ENCODE assay signal across 8 cellular contexts in the genomic region with DNA sequence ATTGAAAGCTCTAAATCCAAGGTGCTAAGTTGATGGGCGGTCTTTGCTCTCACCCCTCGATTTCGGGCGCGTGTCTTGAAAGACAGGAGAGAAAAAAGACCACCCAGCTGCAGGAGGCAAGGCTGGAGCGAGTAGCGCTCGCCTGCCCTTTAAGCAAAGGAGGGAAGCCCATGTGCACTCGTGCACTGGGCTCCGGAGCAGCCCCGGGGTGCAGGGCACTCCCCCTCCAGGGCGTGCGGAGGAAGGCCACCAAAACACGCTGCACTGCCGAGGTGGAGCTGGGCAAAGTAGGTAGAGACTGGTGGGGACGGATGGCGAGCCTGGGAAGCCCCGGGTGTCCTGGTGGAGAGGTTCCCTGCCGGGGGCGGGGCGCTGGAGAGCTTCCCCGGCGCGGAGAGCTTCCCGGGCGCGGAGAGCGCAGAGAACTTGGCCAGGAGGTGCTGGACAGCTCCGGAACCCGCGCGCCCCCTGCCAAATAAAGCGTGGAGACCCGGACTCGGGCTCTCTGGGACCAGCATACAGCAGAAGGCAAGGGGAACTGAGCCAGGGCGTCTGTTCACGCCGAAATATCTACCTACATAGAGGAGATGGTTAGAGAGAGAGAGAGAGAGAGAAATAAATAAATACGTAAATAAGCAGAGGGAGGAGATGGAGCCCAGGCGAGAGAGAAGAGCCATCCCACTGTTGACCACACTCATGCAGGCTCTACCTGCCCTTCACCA. TPM values are rescaled to one million over a fixed set of nuclear protein-coding genes. Genes with fewer than 3 reads are reported as not detected.
DNase-seq lines count a peak whose midpoint lies in the region; ATAC-seq and TF ChIP-seq lines count a peak whose summit lies in the region.

No MANE protein-coding gene starts in this region.

- peak overlapping the region; percentile 84 for H3K4me3 Mint-ChIP-seq in activated B cell treated with CpG ODN at 0.5 μM for 24 hours

- DNase-seq in NCI-H1417 (lab: John Stamatoyannopoulos, UW) (peak; percentile 71 to 93 (median 93)), NCI-H1417 treated with DMSO at 0.1 percent for 48 hours (lab: John Stamatoyannopoulos, UW) (no peak), Karpas-422 (peak; percentile 75), activated B cell treated with CpG ODN at 0.5 μM for 24 hours (no peak), colonic mucosa (peak; percentile 19), lower leg skin (ENCODE audit: low spot score in 2 of 2) (no peak), NOMO-1 (lab: John Stamatoyannopoulos, UW; ENCODE audit: unreplicated experiment in 2 of 2) (no peak)
- DNase-seq in stimulated activated CD8-positive, alpha-beta memory T cell treated with anti-CD3 and anti-CD28 coated beads, Interleukin-15, amount 100 ng/mL, for 1 hour (ENCODE audit: low read depth), result peak; percentile 14

- TF ChIP-seq CTCF in activated B cell treated with CpG ODN at 0.5 μM for 24 hours (IDR thresholded peaks at IDR 0.05) (no peak), colonic mucosa (IDR thresholded peaks at IDR 0.05) (no peak), lower leg skin (IDR thresholded peaks at IDR 0.05) (no peak)

- POLR2A ChIA-PET in activated B cell treated with CpG ODN at 0.5 μM for 24 hours (lab: Charles Lee), result interaction anchor here (0.7 to 1.1 kb wide), 2 partner anchors 28 to 380 kb away, joined by 3 read pairs; no protein-coding TSS in a partner anchor

- intact Hi-C loops in activated B cell treated with CpG ODN at 0.5 μM for 24 hours (cut with micrococcal nuclease) (loop anchor here (5.0 kb wide), 1 partner anchor 64 kb away; no protein-coding TSS in a partner anchor), colonic mucosa (cut with DNase I) (no loop called here), lower leg skin (cut with DNase I; ENCODE audit: low total_unique reads) (no loop called here)

- peaks cover 1% of the 10 kb centered on the region for H3K36me3 Mint-ChIP-seq in activated B cell treated with CpG ODN at 0.5 μM for 24 hours (ENCODE audit: low read depth)

- 0 out of 2 replicates have a peak, but pooled peaks cover 8% of the 10 kb centered on the region for H3K36me3 ChIP-seq in Karpas-422 (ENCODE audit: insufficient read depth, low read length)
- H3K36me3 ChIP-seq in colonic mucosa, result no peaks in the 10 kb centered on the region

- H3K9me3 ChIP-seq in Karpas-422 (ENCODE audit: low read length), result peaks cover 8% of the 10 kb centered on the region
- H3K9me3 ChIP-seq in colonic mucosa, result no peaks in the 10 kb centered on the region

- H3K4me1 Mint-ChIP-seq in activated B cell treated with CpG ODN at 0.5 μM for 24 hours, result peaks cover 22% of the 10 kb centered on the region

- H3K27ac ChIP-seq in Karpas-422 (ENCODE audit: low read length) (peak overlapping the region; percentile 33; the same call in 1 of the 2 replicates), colonic mucosa (no peak overlapping the region)

- peaks cover 33% of the 10 kb centered on the region for H3K27me3 Mint-ChIP-seq in activated B cell treated with CpG ODN at 0.5 μM for 24 hours

- H3K9me3 Mint-ChIP-seq in activated B cell treated with CpG ODN at 0.5 μM for 24 hours, result peaks cover 32% of the 10 kb centered on the region

- CTCF ChIA-PET in activated B cell treated with CpG ODN at 0.5 μM for 24 hours (lab: Charles Lee), result no interaction called here

- peaks cover 42% of the 10 kb centered on the region for H3K79me2 ChIP-seq in Karpas-422 (ENCODE audit: low read length)

- H3K9me2 ChIP-seq in Karpas-422 (replicated peaks; ENCODE audit: insufficient read depth, low read length), result no peaks in the 10 kb centered on the region

- ATAC-seq in activated B cell treated with CpG ODN at 0.5 μM for 24 hours (ENCODE audit: low read depth), result peak; percentile 58

- 1% methylated on average over 32 to 35 of the region's 40 CpGs for WGBS in lower leg skin, 2 donors

- H3K4me3 ChIP-seq in Karpas-422 (ENCODE audit: low read length) (peak overlapping the region; percentile 71), colonic mucosa (peak overlapping the region; percentile 46), lower leg skin (ENCODE audit: low read depth, poor library complexity, severe bottlenecking) (peak overlapping the region; percentile 44)

- no peak overlapping the region for H3K27ac Mint-ChIP-seq in activated B cell treated with CpG ODN at 0.5 μM for 24 hours

- no peak for TF ChIP-seq POLR2A in lower leg skin (IDR thresholded peaks at IDR 0.05)

- peak overlapping the region; percentile 71 for H3K4me2 ChIP-seq in Karpas-422 (ENCODE audit: low read depth, low read length, poor library complexity, severe bottlenecking)

- H3K9ac ChIP-seq in Karpas-422 (ENCODE audit: low read length), result peak overlapping the region; percentile 79
- no peak overlapping the region for H3K9ac ChIP-seq in colonic mucosa (ENCODE audit: low read depth in 2 of 2, low read length in 2 of 2)

- no peaks in the 10 kb centered on the region for H4K20me1 ChIP-seq in Karpas-422 (ENCODE audit: insufficient read depth, low read depth, low read length)

- H3K27me3 ChIP-seq in Karpas-422 (ENCODE audit: low read length) (no peaks in the 10 kb centered on the region), colonic mucosa (peaks cover 12% of the 10 kb centered on the region)

- peak overlapping the region; percentile 48 for H2AFZ ChIP-seq in Karpas-422 (ENCODE audit: low read length)

- H3K4me1 ChIP-seq in Karpas-422 (ENCODE audit: low read length) (peaks cover 25% of the 10 kb centered on the region), colonic mucosa (peaks cover 5% of the 10 kb centered on the region)

RNA-seq across cellular contexts. Expression of gene NELL2, which starts 0.6 kb away (rescaled TPM):
- total RNA-seq in Karpas-422 (2014; rRNA removed; shearing (Covaris generic); ENCODE audit: low replicate concordance), result 188 and 207 TPM in 2 replicates
- total RNA-seq in activated B cell treated with CpG ODN at 0.5 μM for 24 hours (0.10 TPM in 1 of 2 replicates, not detected in the other), colonic mucosa (1 to 10 TPM; 2.1 to 3.0 TPM), lower leg skin (10 to 100 TPM in 3 of 4 donors, 1 to 10 TPM in 1; 2.6 to 32.3 (median 11.9) TPM)

Comparison
In these comparisons a context has a peak if more than half of its experiments do, and no peak if none do; other contexts are left out.
1. DNase-seq: peak in NCI-H1417 (3 of 3), Karpas-422 (single experiment), colonic mucosa (single experiment) and stimulated activated CD8-positive, alpha-beta memory T cell treated with anti-CD3 and anti-CD28 coated beads, Interleukin-15, amount 100 ng/mL, for 1 hour (single experiment); none in NCI-H1417 treated with DMSO at 0.1 percent for 48 hours (single experiment), activated B cell treated with CpG ODN at 0.5 μM for 24 hours (single experiment), lower leg skin (0 of 2) and NOMO-1 (0 of 2).
2. Peak in every context shown above with its lines, with median percentiles within 50 percentile points of each other: H3K4me3 ChIP-seq.